In the genomic region with DNA sequence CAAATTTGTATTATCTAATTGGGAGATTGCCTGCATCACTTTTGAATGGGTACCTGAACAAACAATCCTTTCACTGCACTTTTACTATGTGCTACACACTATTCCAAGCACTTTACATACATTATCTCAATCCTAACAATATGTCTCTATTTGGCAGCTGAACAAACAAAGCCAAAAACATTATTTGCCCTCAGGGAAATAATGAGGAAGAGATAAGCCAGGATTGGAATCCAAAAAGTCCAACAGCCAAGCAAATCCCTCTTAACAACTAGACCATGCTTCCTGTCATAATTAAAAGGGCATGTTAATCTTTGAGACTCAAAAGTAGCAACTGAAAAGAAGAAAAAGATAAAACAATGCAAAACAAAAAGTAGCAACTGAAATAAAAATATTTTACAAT, we compare ENCODE assay signal across 12 cellular contexts. TPM values are rescaled to one million over a fixed set of nuclear protein-coding genes. Genes with fewer than 3 reads are reported as not detected.
A peak's percentile ranks its signal among the peaks of the same experiment; 100 is the strongest.
DNase-seq lines count a peak whose midpoint lies in the region; ATAC-seq and TF ChIP-seq lines count a peak whose summit lies in the region.
"Had no signal": no experiment of that assay in that cellular context is flagged by ENCODE, and none has a peak within 500 bp of the region (broad histone marks: within the 10 kb centered on the region; RNA-seq: fewer than 3 reads in every experiment).

No MANE protein-coding gene starts in this region.

- CTCF ChIA-PET in SK-N-SH (lab: Yijun Ruan, JAX) (interaction anchor here (1.3 kb wide), 1 partner anchor 29 kb away, joined by 3 read pairs; no protein-coding TSS in a partner anchor), MCF 10A (lab: Yijun Ruan, JAX) (interaction anchor here (0.5 kb wide), 1 partner anchor 249 kb away, joined by 3 read pairs; no protein-coding TSS in a partner anchor)

- intact Hi-C loops in MCF 10A (cut with micrococcal nuclease), result no loop called here

- peaks cover 18% of the 10 kb centered on the region for H3K4me1 Mint-ChIP-seq in MCF 10A (ENCODE audit: insufficient read depth, unreplicated experiment)

- no peak for ATAC-seq in GM19023 (IDR thresholded peaks at IDR 0.05; ENCODE audit: unreplicated experiment)
- ATAC-seq: gastrocnemius medialis; natural killer cell treated with Interleukin-12 subunit alpha and Interleukin-12 subunit beta and Interleukin-15 and Interleukin-18, amount 100 ng/mL, for 72 hours had no signal

- no peaks in the 10 kb centered on the region for H3K9me3 ChIP-seq in SK-N-SH
- no peaks in the 10 kb centered on the region for H3K9me3 ChIP-seq in parathyroid adenoma (ENCODE audit: control insufficient read depth, low read length)
- H3K9me3 ChIP-seq: gastrocnemius medialis, thoracic aorta had no signal

- no peak overlapping the region for H3K4me3 ChIP-seq in SK-N-SH (ENCODE audit: low read depth in 2 of 2, low read length in 1 of 2)
- H3K4me3 ChIP-seq in parathyroid adenoma (ENCODE audit: low read depth, low read length), result no peak overlapping the region
- H3K4me3 ChIP-seq: coronary artery, gastrocnemius medialis, PC-9, thoracic aorta had no signal

- TF ChIP-seq CTCF in SK-N-SH (IDR thresholded peaks at IDR 0.05) (no peak), parathyroid adenoma (IDR thresholded peaks at IDR 0.05) (no peak), MCF 10A (IDR thresholded peaks at IDR 0.05; ENCODE audit: unreplicated experiment) (no peak)

- H3K27me3 Mint-ChIP-seq in MCF 10A (ENCODE audit: insufficient read depth, unreplicated experiment), result no peaks in the 10 kb centered on the region
- H3K27me3 Mint-ChIP-seq: natural killer cell treated with Interleukin-12 subunit alpha and Interleukin-12 subunit beta and Interleukin-15 and Interleukin-18, amount 100 ng/mL, for 72 hours had no signal

- H4K20me1 ChIP-seq in SK-N-SH (ENCODE audit: insufficient read depth), result peaks cover 4% of the 10 kb centered on the region; the same call in 1 of the 2 replicates

- no peak overlapping the region for H3K27ac Mint-ChIP-seq in MCF 10A (ENCODE audit: low read depth, unreplicated experiment)
- H3K27ac Mint-ChIP-seq: natural killer cell treated with Interleukin-12 subunit alpha and Interleukin-12 subunit beta and Interleukin-15 and Interleukin-18, amount 100 ng/mL, for 72 hours had no signal

- H3K9ac ChIP-seq in SK-N-SH (no peak overlapping the region), parathyroid adenoma (no peak overlapping the region)

- H3K27me3 ChIP-seq in SK-N-SH (ENCODE audit: insufficient read depth) (no peaks in the 10 kb centered on the region), parathyroid adenoma (ENCODE audit: control insufficient read depth, insufficient read depth, low read length) (no peaks in the 10 kb centered on the region)
- H3K27me3 ChIP-seq: gastrocnemius medialis had no signal

- H3K4me1 ChIP-seq in SK-N-SH (ENCODE audit: control insufficient read depth in 1 of 2, insufficient read depth in 2 of 2, low read depth in 1 of 2, low read length in 1 of 2) (peaks cover 10 to 19% of the 10 kb centered on the region in 2 experiments; a peak in 3 of 4 replicates), parathyroid adenoma (no peaks in the 10 kb centered on the region)

- H3K4me2 ChIP-seq in SK-N-SH (no peak overlapping the region), parathyroid adenoma (ENCODE audit: low read length) (peak overlapping the region; percentile 8)
- H3K4me2 ChIP-seq: PC-9 had no signal

- no peak overlapping the region for H3K4me3 Mint-ChIP-seq in MCF 10A (ENCODE audit: unreplicated experiment)
- H3K4me3 Mint-ChIP-seq: natural killer cell treated with Interleukin-12 subunit alpha and Interleukin-12 subunit beta and Interleukin-15 and Interleukin-18, amount 100 ng/mL, for 72 hours had no signal

- TF ChIP-seq RAD21 in SK-N-SH (IDR thresholded peaks at IDR 0.05; ENCODE audit: low read length), result peak; percentile 8; the same call in 1 of the 2 replicates

- BruUV-seq in MCF 10A (replicated peaks; lab: Mats Ljungman, UMichigan), result no TSS peak

- H2AFZ ChIP-seq in SK-N-SH (ENCODE audit: low read depth) (no peak overlapping the region), parathyroid adenoma (no peak overlapping the region)
- H2AFZ ChIP-seq: PC-9 had no signal

- no peaks in the 10 kb centered on the region for H3F3A ChIP-seq in SK-N-SH (replicated peaks; ENCODE audit: insufficient read depth)

- no peaks in the 10 kb centered on the region for H3K9me2 ChIP-seq in SK-N-SH

- H3K36me3 ChIP-seq in SK-N-SH (replicated peaks in 1 of 2; ENCODE audit: control insufficient read depth in 1 of 2, insufficient read depth in 2 of 2, low read length in 1 of 2), result peaks cover 6 to 32% of the 10 kb centered on the region in 2 experiments
- no peaks in the 10 kb centered on the region for H3K36me3 ChIP-seq in parathyroid adenoma (ENCODE audit: control insufficient read depth, insufficient read depth, low read length)
- H3K36me3 ChIP-seq: thoracic aorta had no signal

- peak in 1 of 2 experiments; percentile 94; a peak in 2 of 4 replicates for TF ChIP-seq EP300 in SK-N-SH (IDR thresholded peaks at IDR 0.05; ENCODE audit: borderline replicate concordance in 1 of 2, low read depth in 1 of 2, low read length in 1 of 2)

- peak overlapping the region in 1 of 2 experiments; percentile 93; a peak in 2 of 4 replicates for H3K27ac ChIP-seq in SK-N-SH (ENCODE audit: low read depth in 2 of 2, low read length in 1 of 2)
- no peak overlapping the region for H3K27ac ChIP-seq in parathyroid adenoma
- H3K27ac ChIP-seq: coronary artery, gastrocnemius medialis, PC-9, thoracic aorta had no signal

- DNase-seq in GM03348 (ENCODE audit: low spot score) (peak; percentile 9), NCI-H187 treated with DMSO at 0.1 percent for 48 hours (lab: John Stamatoyannopoulos, UW) (peak; percentile 38), SK-N-SH (peak; percentile 53), MCF 10A (ENCODE audit: unreplicated experiment) (no peak)
- DNase-seq in stimulated activated naive CD4-positive, alpha-beta T cell treated with Interleukin-2 at 50 U/mL for 16 hours (lab: John Stamatoyannopoulos, UW), result no peak
- DNase-seq: gastrocnemius medialis, PC-9 had no signal

- H3K9me3 Mint-ChIP-seq in MCF 10A (ENCODE audit: unreplicated experiment), result no peaks in the 10 kb centered on the region
- H3K9me3 Mint-ChIP-seq: natural killer cell treated with Interleukin-12 subunit alpha and Interleukin-12 subunit beta and Interleukin-15 and Interleukin-18, amount 100 ng/mL, for 72 hours had no signal

- peaks cover 37% of the 10 kb centered on the region for H3K36me3 Mint-ChIP-seq in MCF 10A (ENCODE audit: insufficient read depth, unreplicated experiment)

- H3K79me2 ChIP-seq in SK-N-SH (ENCODE audit: insufficient read depth) (peaks cover 68% of the 10 kb centered on the region), parathyroid adenoma (peaks cover 14% of the 10 kb centered on the region)

- POLR2A ChIA-PET in SK-N-SH (lab: Yijun Ruan, JAX) (no interaction called here), MCF 10A (lab: Yijun Ruan, JAX) (interaction anchor here (0.7 kb wide), 1 partner anchor 10 kb away, joined by 3 read pairs; no protein-coding TSS in a partner anchor)

TF ChIP-seq in SK-N-SH, 30 proteins besides CTCF, POLR2A, EP300 and RAD21:
- TF ChIP-seq CHD2 (IDR thresholded peaks at IDR 0.05; ENCODE audit: low read length, partially characterized antibody), result peak; percentile 81
- peak; percentile 66; the same call in 1 of the 2 replicates for TF ChIP-seq TEAD4 (IDR thresholded peaks at IDR 0.05; ENCODE audit: borderline replicate concordance, insufficient read depth)
- TF ChIP-seq NFIC (IDR thresholded peaks at IDR 0.05; ENCODE audit: borderline replicate concordance), result 0 out of 2 replicates have a peak, but pooled peaks have one; percentile 11
- peak; percentile 62; the same call in 1 of the 2 replicates for TF ChIP-seq FOXJ3 (CRISPR knock-in tag; IDR thresholded peaks at IDR 0.05)
- peak; percentile 54; the same call in 1 of the 2 replicates for TF ChIP-seq RFX5 (IDR thresholded peaks at IDR 0.05; ENCODE audit: low read length)
- peak; percentile 76 for TF ChIP-seq MXI1 (IDR thresholded peaks at IDR 0.05; ENCODE audit: low read depth, low read length)
- no peak for TF ChIP-seq MEF2A (IDR thresholded peaks at IDR 0.05; ENCODE audit: borderline replicate concordance, low read depth)
- TF ChIP-seq POLR2AphosphoS5 (IDR thresholded peaks at IDR 0.05; ENCODE audit: low read depth, low read length), result no peak
- no peak for TF ChIP-seq TAF1 (IDR thresholded peaks at IDR 0.05; ENCODE audit: borderline replicate concordance, low read depth, low read length)
- peak; percentile 68 for TF ChIP-seq TCF12 (IDR thresholded peaks at IDR 0.05)
- TF ChIP-seq GATA2 (CRISPR knock-in tag; IDR thresholded peaks at IDR 0.05), result peak; percentile 93
- no peak for TF ChIP-seq NRF1 (IDR thresholded peaks at IDR 0.05; ENCODE audit: low read depth, low read length)
- peak; percentile 95 for TF ChIP-seq RCOR1 (IDR thresholded peaks at IDR 0.05; ENCODE audit: low read length)

RNA-seq across cellular contexts. Expression of gene RPRD1A, which starts 32.1 kb away (rescaled TPM):
- 28.9 and 44.4 TPM in 2 replicates for polyA plus RNA-seq in SK-N-SH (2012; rRNA removed)
- 30.1 and 30.8 TPM in 2 replicates for polyA plus RNA-seq in SK-N-SH (2012; cell fraction: cytosol; rRNA removed)
- polyA plus RNA-seq in SK-N-SH (2012; cell fraction: nucleus; rRNA removed), result 92.7 and 155 TPM in 2 replicates
- total RNA-seq in MCF 10A (2022), result 89.1 and 116 TPM in 2 replicates

Comparison
In these comparisons a context has a peak if more than half of its experiments do, and no peak if none do; other contexts are left out.
1. DNase-seq: peak in GM03348 (single experiment), NCI-H187 treated with DMSO at 0.1 percent for 48 hours (single experiment) and SK-N-SH (single experiment); none in stimulated activated naive CD4-positive, alpha-beta T cell treated with Interleukin-2 at 50 U/mL for 16 hours (single experiment) and MCF 10A (single experiment).